In the genomic region with DNA sequence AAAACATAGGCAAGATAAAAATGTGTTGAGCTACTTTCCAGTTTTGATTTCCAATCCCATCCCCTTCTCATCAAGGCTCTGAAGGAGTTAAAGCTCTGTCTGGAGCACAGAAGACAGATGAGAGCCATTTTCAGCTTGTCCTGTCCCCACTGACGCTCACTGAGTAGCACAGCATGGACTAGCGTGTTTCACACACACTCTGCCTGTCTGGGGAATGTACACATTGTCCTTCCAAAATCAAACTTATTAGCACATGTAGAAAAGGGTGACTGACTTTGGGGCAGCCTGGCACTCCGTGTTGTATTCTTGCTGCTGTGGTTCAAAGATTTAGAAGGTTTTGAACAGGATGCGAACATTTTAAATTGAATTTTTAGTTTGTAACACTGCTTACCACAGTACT, we compare ENCODE assay signal across 25 cellular contexts.
DNase-seq lines count a peak whose midpoint lies in the region; ATAC-seq and TF ChIP-seq lines count a peak whose summit lies in the region.
"Had no signal": no experiment of that assay in that cellular context is flagged by ENCODE, and none has a peak within 500 bp of the region (broad histone marks: within the 10 kb centered on the region; RNA-seq: fewer than 3 reads in every experiment).

No MANE protein-coding gene starts in this region.

- no peak for TF ChIP-seq CTCF in cardiac muscle cell (IDR thresholded peaks at IDR 0.05; ENCODE audit: low read depth, low read length)
- TF ChIP-seq CTCF in left ventricle myocardium inferior (IDR thresholded peaks at IDR 0.05; ENCODE audit: borderline replicate concordance), result no peak
- TF ChIP-seq CTCF in brain (conservative IDR thresholded peaks at IDR 0.05), result no peak
- no peak for TF ChIP-seq CTCF in mesothelial cell of epicardium (IDR thresholded peaks at IDR 0.05; ENCODE audit: unreplicated experiment)
- no peak for TF ChIP-seq CTCF in type B pancreatic cell (conservative IDR thresholded peaks at IDR 0.05)
- TF ChIP-seq CTCF in GM20000 (IDR thresholded peaks at IDR 0.05; ENCODE audit: extremely low read depth, missing control alignments), result no peak

- H3K27me3 ChIP-seq in cardiac muscle cell (no peaks in the 10 kb centered on the region), left ventricle myocardium inferior (ENCODE audit: low read depth) (no peaks in the 10 kb centered on the region)
- H3K27me3 ChIP-seq: BLaER1 treated with 17β-estradiol and CSF1 and Interleukin-3, amounts not matched to agents 10 nM and 100 nM; suprapubic skin had no signal

- H3K9me3 Mint-ChIP-seq in brain (no peaks in the 10 kb centered on the region), mesothelial cell of epicardium (no peaks in the 10 kb centered on the region), type B pancreatic cell (no peaks in the 10 kb centered on the region)
- H3K9me3 Mint-ChIP-seq: activated CD4-positive, alpha-beta memory T cell treated with anti-CD3 and anti-CD28 coated beads for 36 hours; activated naive CD8-positive, alpha-beta T cell treated with anti-CD3 and anti-CD28 coated beads, Interleukin-2, amount 10 ng/mL, durations not matched to agents 7 days and 5 days; stimulated activated naive B cell treated with anti-CD40 and anti-IgM and Interleukin-4, amounts not matched to agents 10 μg/mL and 1 μg/mL and 100 μg/mL, for 72 hours had no signal

- DNase-seq in cardiac muscle cell (ENCODE audit: low read depth in 1 of 2, low spot score in 1 of 2) (peak in 1 of 2 donors; percentile 13), left ventricle myocardium inferior (no peak), mesothelial cell of epicardium (ENCODE audit: low spot score in 2 of 2, unreplicated experiment in 2 of 2) (no peak), type B pancreatic cell (ENCODE audit: extremely low spot score, unreplicated experiment) (no peak), GM20000 (ENCODE audit: low spot score) (no peak), NOMO-1 (lab: John Stamatoyannopoulos, UW; ENCODE audit: unreplicated experiment in 2 of 2) (no peak)
- DNase-seq: activated CD4-positive, alpha-beta memory T cell treated with anti-CD3 and anti-CD28 coated beads for 36 hours; activated CD8-positive, alpha-beta memory T cell treated with anti-CD3 and anti-CD28 coated beads, Interleukin-2, amount 50 U/mL, for 48 hours; activated naive CD8-positive, alpha-beta T cell treated with anti-CD3 and anti-CD28 coated beads, Interleukin-2, amount 10 ng/mL, durations not matched to agents 7 days and 5 days; Caco-2; DMS79 treated with DMSO at 0.1 percent for 48 hours; NCI-H1436 treated with DMSO at 0.1 percent for 48 hours; NCI-H510A treated with DMSO at 0.1 percent for 48 hours; SIG-M5; stimulated activated CD4-positive, alpha-beta T cell treated with anti-CD3 and anti-CD28 coated beads, Interleukin-4, amount 100 ng/mL, for 1 hour; stimulated activated naive B cell treated with anti-CD40 and anti-IgM and Interleukin-4, amounts not matched to agents 10 μg/mL and 1 μg/mL and 100 μg/mL, for 72 hours; T-helper 1 cell had no signal

- no peak for ATAC-seq in GM21360 (IDR thresholded peaks at IDR 0.05; ENCODE audit: unreplicated experiment)
- ATAC-seq: A549; GM12878; stimulated activated naive B cell treated with anti-CD40 and anti-IgM and Interleukin-4, amounts not matched to agents 10 μg/mL and 1 μg/mL and 100 μg/mL, for 72 hours had no signal

- H3K27me3 Mint-ChIP-seq in brain (no peaks in the 10 kb centered on the region), mesothelial cell of epicardium (ENCODE audit: low read depth) (no peaks in the 10 kb centered on the region), type B pancreatic cell (no peaks in the 10 kb centered on the region)
- H3K27me3 Mint-ChIP-seq: activated CD4-positive, alpha-beta memory T cell treated with anti-CD3 and anti-CD28 coated beads for 36 hours; activated naive CD8-positive, alpha-beta T cell treated with anti-CD3 and anti-CD28 coated beads, Interleukin-2, amount 10 ng/mL, durations not matched to agents 7 days and 5 days; stimulated activated naive B cell treated with anti-CD40 and anti-IgM and Interleukin-4, amounts not matched to agents 10 μg/mL and 1 μg/mL and 100 μg/mL, for 72 hours had no signal

- H3K4me1 ChIP-seq in cardiac muscle cell (ENCODE audit: low read depth), result peaks cover 12% of the 10 kb centered on the region
- H3K4me1 ChIP-seq in left ventricle myocardium inferior, result peaks cover 31% of the 10 kb centered on the region
- H3K4me1 ChIP-seq: A549, Caco-2, suprapubic skin had no signal

- H3K27ac ChIP-seq in cardiac muscle cell, result peak overlapping the region; percentile 22
- no peak overlapping the region for H3K27ac ChIP-seq in left ventricle myocardium inferior (replicated peaks)
- H3K27ac ChIP-seq: A549; BLaER1 treated with 17β-estradiol and CSF1 and Interleukin-3, amounts not matched to agents 10 nM and 100 nM; epithelial cell of prostate; KMS-11; suprapubic skin had no signal

- peaks cover 62% of the 10 kb centered on the region for H3K4me1 Mint-ChIP-seq in brain
- peaks cover 12% of the 10 kb centered on the region for H3K4me1 Mint-ChIP-seq in mesothelial cell of epicardium
- peaks cover 19% of the 10 kb centered on the region for H3K4me1 Mint-ChIP-seq in type B pancreatic cell (ENCODE audit: unreplicated experiment)
- H3K4me1 Mint-ChIP-seq: stimulated activated naive B cell treated with anti-CD40 and anti-IgM and Interleukin-4, amounts not matched to agents 10 μg/mL and 1 μg/mL and 100 μg/mL, for 72 hours had no signal

- peaks cover 4% of the 10 kb centered on the region for H3K36me3 Mint-ChIP-seq in brain
- H3K36me3 Mint-ChIP-seq in mesothelial cell of epicardium, result peaks cover 21% of the 10 kb centered on the region
- H3K36me3 Mint-ChIP-seq in type B pancreatic cell, result peaks cover 23% of the 10 kb centered on the region

- H3K4me3 ChIP-seq in cardiac muscle cell, result no peak overlapping the region
- no peak overlapping the region for H3K4me3 ChIP-seq in left ventricle myocardium inferior
- H3K4me3 ChIP-seq: A549; BLaER1 treated with 17β-estradiol and CSF1 and Interleukin-3, amounts not matched to agents 10 nM and 100 nM; GM12878; suprapubic skin had no signal

- peak overlapping the region; percentile 18 to 93 (median 55) for H3K27ac Mint-ChIP-seq in brain
- peak overlapping the region; percentile 9 for H3K27ac Mint-ChIP-seq in mesothelial cell of epicardium
- H3K27ac Mint-ChIP-seq in type B pancreatic cell, result no peak overlapping the region
- H3K27ac Mint-ChIP-seq: activated CD4-positive, alpha-beta memory T cell treated with anti-CD3 and anti-CD28 coated beads for 36 hours; activated naive CD8-positive, alpha-beta T cell treated with anti-CD3 and anti-CD28 coated beads, Interleukin-2, amount 10 ng/mL, durations not matched to agents 7 days and 5 days; stimulated activated naive B cell treated with anti-CD40 and anti-IgM and Interleukin-4, amounts not matched to agents 10 μg/mL and 1 μg/mL and 100 μg/mL, for 72 hours had no signal

- intact Hi-C loops in left ventricle myocardium inferior (cut with micrococcal nuclease), result no loop called here

- H3K4me3 Mint-ChIP-seq in brain, result peak overlapping the region; percentile 63 to 84 (median 78)
- H3K4me3 Mint-ChIP-seq in mesothelial cell of epicardium, result no peak overlapping the region
- peak overlapping the region; percentile 43 for H3K4me3 Mint-ChIP-seq in type B pancreatic cell
- H3K4me3 Mint-ChIP-seq: activated CD4-positive, alpha-beta memory T cell treated with anti-CD3 and anti-CD28 coated beads for 36 hours; activated naive CD8-positive, alpha-beta T cell treated with anti-CD3 and anti-CD28 coated beads, Interleukin-2, amount 10 ng/mL, durations not matched to agents 7 days and 5 days; stimulated activated naive B cell treated with anti-CD40 and anti-IgM and Interleukin-4, amounts not matched to agents 10 μg/mL and 1 μg/mL and 100 μg/mL, for 72 hours had no signal

- no peaks in the 10 kb centered on the region for H3K9me3 ChIP-seq in cardiac muscle cell (ENCODE audit: low read depth)
- no peaks in the 10 kb centered on the region for H3K9me3 ChIP-seq in left ventricle myocardium inferior (replicated peaks)
- H3K9me3 ChIP-seq: A549; BLaER1 treated with 17β-estradiol and CSF1 and Interleukin-3, amounts not matched to agents 10 nM and 100 nM; Caco-2; suprapubic skin had no signal

- H3K36me3 ChIP-seq in cardiac muscle cell (no peaks in the 10 kb centered on the region), left ventricle myocardium inferior (peaks cover 41% of the 10 kb centered on the region)
